In the genomic region with DNA sequence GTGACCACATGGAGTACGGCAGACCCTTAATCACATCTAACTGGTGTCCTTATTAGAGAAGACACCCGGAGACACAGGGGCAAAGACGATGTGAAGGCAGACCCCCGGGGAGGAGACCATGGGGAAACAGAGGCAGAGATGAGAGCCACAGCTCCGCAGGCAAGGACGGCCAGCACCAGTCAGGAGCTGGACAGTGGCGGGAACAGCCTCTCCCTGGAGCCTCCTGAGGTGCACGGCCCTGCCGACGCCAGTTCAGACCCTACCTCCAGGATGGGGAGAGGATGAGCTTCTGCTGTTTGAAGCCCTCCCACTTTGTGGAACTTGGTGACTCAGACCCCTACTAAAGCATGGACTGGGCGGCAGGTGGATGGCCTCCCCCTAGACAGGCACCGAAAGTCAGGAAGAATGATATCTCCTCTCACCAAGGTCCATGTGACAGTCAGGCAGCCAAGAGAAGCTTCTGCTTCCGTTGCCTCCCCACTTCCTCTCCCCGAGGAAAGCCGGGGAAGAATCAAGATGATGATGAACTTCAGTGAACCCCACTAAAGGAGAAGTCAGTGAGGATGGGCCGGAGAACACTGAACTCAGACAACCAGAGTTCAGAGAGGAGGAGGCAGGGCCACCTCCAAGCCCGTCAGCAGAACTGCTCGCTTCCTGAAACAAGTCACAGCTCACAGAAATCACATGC, we compare ENCODE assay signal across 1 cellular context.
A peak's percentile ranks its signal among the peaks of the same experiment; 100 is the strongest.
TF ChIP-seq lines count a peak whose summit lies in the region.

No MANE protein-coding gene starts in this region.

TF ChIP-seq in GM12878, 131 proteins besides CTCF, POLR2A, EP300 and RAD21:
- TF ChIP-seq YY1 (IDR thresholded peaks at IDR 0.05; ENCODE audit: low read depth, low read length) (no peak), CHD4 (IDR thresholded peaks at IDR 0.05) (no peak), TCF3 (IDR thresholded peaks at IDR 0.05; ENCODE audit: borderline replicate concordance, insufficient read depth, low read depth, low read length) (no peak), SMARCA5 (IDR thresholded peaks at IDR 0.05) (no peak), BHLHE40 (IDR thresholded peaks at IDR 0.05; ENCODE audit: borderline replicate concordance in 1 of 2, low read depth in 2 of 2, low read length in 1 of 2) (no peak), MYC (IDR thresholded peaks at IDR 0.05; ENCODE audit: insufficient read depth, insufficient read length, insufficient replicate concordance, low read length, severe bottlenecking) (no peak), SPI1 (IDR thresholded peaks at IDR 0.05; ENCODE audit: borderline replicate concordance, insufficient read depth, low read depth, low read length) (peak; percentile 75), SREBF1 (IDR thresholded peaks at IDR 0.05; ENCODE audit: low read length) (no peak), EED (IDR thresholded peaks at IDR 0.05; ENCODE audit: low read depth) (0 out of 2 replicates have a peak, but pooled peaks have one; percentile 40), EZH2 (IDR thresholded peaks at IDR 0.05; ENCODE audit: borderline replicate concordance, control insufficient read depth, low read depth, low read length) (no peak), PML (IDR thresholded peaks at IDR 0.05; ENCODE audit: low read length) (no peak), HDAC6 (IDR thresholded peaks at IDR 0.05; ENCODE audit: unreplicated experiment) (no peak), ZZZ3 (IDR thresholded peaks at IDR 0.05; ENCODE audit: control insufficient read depth, insufficient read length, low read depth) (no peak)
- TF ChIP-seq, protein P1, sequence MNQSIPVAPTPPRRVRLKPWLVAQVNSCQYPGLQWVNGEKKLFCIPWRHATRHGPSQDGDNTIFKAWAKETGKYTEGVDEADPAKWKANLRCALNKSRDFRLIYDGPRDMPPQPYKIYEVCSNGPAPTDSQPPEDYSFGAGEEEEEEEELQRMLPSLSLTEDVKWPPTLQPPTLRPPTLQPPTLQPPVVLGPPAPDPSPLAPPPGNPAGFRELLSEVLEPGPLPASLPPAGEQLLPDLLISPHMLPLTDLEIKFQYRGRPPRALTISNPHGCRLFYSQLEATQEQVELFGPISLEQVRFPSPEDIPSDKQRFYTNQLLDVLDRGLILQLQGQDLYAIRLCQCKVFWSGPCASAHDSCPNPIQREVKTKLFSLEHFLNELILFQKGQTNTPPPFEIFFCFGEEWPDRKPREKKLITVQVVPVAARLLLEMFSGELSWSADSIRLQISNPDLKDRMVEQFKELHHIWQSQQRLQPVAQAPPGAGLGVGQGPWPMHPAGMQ (IDR thresholded peaks at IDR 0.05; ENCODE audit: borderline replicate concordance): no peak
